Comparison of ENCODE assay signal across 17 cellular contexts in the genomic region with DNA sequence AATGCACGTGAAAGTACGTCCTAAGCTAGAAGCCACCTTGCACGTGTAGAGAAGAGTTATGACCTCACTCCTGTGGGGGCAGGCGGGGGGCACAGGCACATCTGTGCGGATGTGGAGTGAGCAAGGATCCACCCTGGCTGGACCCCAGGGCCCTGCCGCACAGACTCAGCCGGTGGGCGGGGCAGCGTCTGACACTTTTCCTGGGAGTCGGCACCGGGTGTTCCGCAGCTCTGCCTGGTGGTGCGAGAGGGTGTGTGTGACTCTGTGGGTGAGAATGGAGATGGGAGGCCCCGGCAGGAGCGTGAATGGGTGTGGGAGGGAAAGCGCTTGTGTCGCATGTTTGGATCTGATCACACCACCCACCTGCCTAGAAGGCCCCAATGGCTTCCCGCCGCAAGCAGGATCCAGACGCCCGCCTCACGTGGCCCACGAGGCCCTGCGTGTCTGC. TPM values are rescaled to one million over a fixed set of nuclear protein-coding genes. Genes with fewer than 3 reads are reported as not detected.
DNase-seq lines count a peak whose midpoint lies in the region; ATAC-seq and TF ChIP-seq lines count a peak whose summit lies in the region.
"Had no signal": no experiment of that assay in that cellular context is flagged by ENCODE, and none has a peak within 500 bp of the region (broad histone marks: within the 10 kb centered on the region; RNA-seq: fewer than 3 reads in every experiment).

No MANE protein-coding gene starts in this region.

- CTCF ChIA-PET in CD4-positive, alpha-beta memory T cell (lab: Charles Lee; ENCODE audit: partially characterized antibody), result no interaction called here

- no peaks in the 10 kb centered on the region for H3K9me3 ChIP-seq in esophagus squamous epithelium
- no peaks in the 10 kb centered on the region for H3K9me3 ChIP-seq in parathyroid adenoma (ENCODE audit: control insufficient read depth, low read length)
- H3K9me3 ChIP-seq in T-helper 17 cell (ENCODE audit: control insufficient read depth, low read length, poor library complexity, severe bottlenecking), result no peaks in the 10 kb centered on the region
- no peaks in the 10 kb centered on the region for H3K9me3 ChIP-seq in CD4-positive, alpha-beta memory T cell (ENCODE audit: control insufficient read depth in 1 of 2, low read length in 2 of 2)
- H3K9me3 ChIP-seq: sigmoid colon had no signal

- H3K79me2 ChIP-seq in parathyroid adenoma, result no peaks in the 10 kb centered on the region

- no peak for TF ChIP-seq CTCF in C4-2B (conservative IDR thresholded peaks at IDR 0.05)
- TF ChIP-seq CTCF in esophagus squamous epithelium (IDR thresholded peaks at IDR 0.05), result peak in 1 of 6 experiments; percentile 9
- no peak for TF ChIP-seq CTCF in parathyroid adenoma (IDR thresholded peaks at IDR 0.05)

- WGBS in esophagus squamous epithelium, 2 donors, result 37 to 41% methylated on average over 9 to 23 of the region's 24 CpGs

- no peak overlapping the region for H3K4me2 ChIP-seq in parathyroid adenoma (ENCODE audit: low read length)

- no peak overlapping the region for H3K27ac Mint-ChIP-seq in T-helper 17 cell
- H3K27ac Mint-ChIP-seq in CD4-positive, alpha-beta memory T cell, result no peak overlapping the region
- H3K27ac Mint-ChIP-seq: naive thymus-derived CD4-positive, alpha-beta T cell; stimulated activated effector memory CD8-positive, alpha-beta T cell treated with anti-CD3 and anti-CD28 coated beads, Interleukin-12 subunit alpha, Interleukin-12 subunit beta, amount 100 ng/mL, for 72 hours had no signal

- DNase-seq in esophagus squamous epithelium (lab: John Stamatoyannopoulos, UW), result no peak
- DNase-seq in T-helper 17 cell, result no peak
- no peak for DNase-seq in NCI-H128 (lab: John Stamatoyannopoulos, UW; ENCODE audit: unreplicated experiment)
- no peak for DNase-seq in CD4-positive, alpha-beta memory T cell
- DNase-seq: activated gamma-delta T cell treated with Interleukin-2 at 50 U/mL for 16 hours; effector memory CD4-positive, alpha-beta T cell; naive thymus-derived CD4-positive, alpha-beta T cell; NCI-H1436 treated with DMSO at 0.1 percent for 48 hours; NCI-H446 treated with DMSO at 0.1 percent for 48 hours; sigmoid colon had no signal

- no peak overlapping the region for H3K4me3 Mint-ChIP-seq in T-helper 17 cell
- H3K4me3 Mint-ChIP-seq in CD4-positive, alpha-beta memory T cell, result no peak overlapping the region
- H3K4me3 Mint-ChIP-seq: naive thymus-derived CD4-positive, alpha-beta T cell; stimulated activated effector memory CD8-positive, alpha-beta T cell treated with anti-CD3 and anti-CD28 coated beads, Interleukin-12 subunit alpha, Interleukin-12 subunit beta, amount 100 ng/mL, for 72 hours had no signal

- peak overlapping the region; percentile 62 for H3K27ac ChIP-seq in C4-2B
- H3K27ac ChIP-seq in esophagus squamous epithelium, result peak overlapping the region; percentile 64 to 81 (median 79)
- H3K27ac ChIP-seq in parathyroid adenoma, result peak overlapping the region; percentile 98
- no peak overlapping the region for H3K27ac ChIP-seq in CD4-positive, alpha-beta memory T cell (ENCODE audit: low read depth, low read length)
- H3K27ac ChIP-seq: HL-60, sigmoid colon had no signal

- peaks cover 0 to 57% (median 0%) of the 10 kb centered on the region in 4 donors for H3K27me3 ChIP-seq in esophagus squamous epithelium
- no peaks in the 10 kb centered on the region for H3K27me3 ChIP-seq in parathyroid adenoma (ENCODE audit: control insufficient read depth, insufficient read depth, low read length)
- no peaks in the 10 kb centered on the region for H3K27me3 ChIP-seq in CD4-positive, alpha-beta memory T cell (ENCODE audit: insufficient read depth, low read length)

- no peak for TF ChIP-seq POLR2A in esophagus squamous epithelium (IDR thresholded peaks at IDR 0.05)

- H3K4me3 ChIP-seq in esophagus squamous epithelium (no peak overlapping the region), parathyroid adenoma (ENCODE audit: low read depth, low read length) (no peak overlapping the region)
- no peak overlapping the region for H3K4me3 ChIP-seq in CD4-positive, alpha-beta memory T cell (ENCODE audit: low read length in 2 of 2)
- H3K4me3 ChIP-seq: sigmoid colon had no signal

- no peaks in the 10 kb centered on the region for H3K36me3 Mint-ChIP-seq in T-helper 17 cell (ENCODE audit: low read depth)
- no peaks in the 10 kb centered on the region for H3K36me3 Mint-ChIP-seq in CD4-positive, alpha-beta memory T cell
- H3K36me3 Mint-ChIP-seq: naive thymus-derived CD4-positive, alpha-beta T cell had no signal

- TF ChIP-seq RAD21 in Ishikawa (IDR thresholded peaks at IDR 0.05; ENCODE audit: low read depth), result no peak

- intact Hi-C loops in esophagus squamous epithelium (cut with DNase I), result no loop called here
- intact Hi-C loops in CD4-positive, alpha-beta memory T cell (cut with micrococcal nuclease), result no loop called here

- H2AFZ ChIP-seq in parathyroid adenoma, result peak overlapping the region; percentile 11

- H3K4me1 Mint-ChIP-seq in T-helper 17 cell, result peaks cover 2% of the 10 kb centered on the region
- no peaks in the 10 kb centered on the region for H3K4me1 Mint-ChIP-seq in CD4-positive, alpha-beta memory T cell
- H3K4me1 Mint-ChIP-seq: stimulated activated effector memory CD8-positive, alpha-beta T cell treated with anti-CD3 and anti-CD28 coated beads, Interleukin-12 subunit alpha, Interleukin-12 subunit beta, amount 100 ng/mL, for 72 hours had no signal

- POLR2A ChIA-PET in CD4-positive, alpha-beta memory T cell (lab: Charles Lee; ENCODE audit: partially characterized antibody), result no interaction called here

- H3K27me3 Mint-ChIP-seq in T-helper 17 cell, result peaks cover 59% of the 10 kb centered on the region
- peaks cover 4 to 12% of the 10 kb centered on the region in 2 donors for H3K27me3 Mint-ChIP-seq in CD4-positive, alpha-beta memory T cell

- H3K4me1 ChIP-seq in esophagus squamous epithelium (peaks cover 12 to 24% (median 13%) of the 10 kb centered on the region in 3 donors), parathyroid adenoma (peaks cover 53% of the 10 kb centered on the region)
- no peaks in the 10 kb centered on the region for H3K4me1 ChIP-seq in CD4-positive, alpha-beta memory T cell (ENCODE audit: insufficient read depth, low read length)
- H3K4me1 ChIP-seq: sigmoid colon had no signal

- ATAC-seq in HG02885 (IDR thresholded peaks at IDR 0.05; ENCODE audit: poor library complexity, unreplicated experiment), result no peak
- no peak for ATAC-seq in T-helper 17 cell

- H3K36me3 ChIP-seq in esophagus squamous epithelium (no peaks in the 10 kb centered on the region), parathyroid adenoma (ENCODE audit: control insufficient read depth, insufficient read depth, low read length) (no peaks in the 10 kb centered on the region)
- H3K36me3 ChIP-seq in CD4-positive, alpha-beta memory T cell (ENCODE audit: insufficient read depth, low read length), result no peaks in the 10 kb centered on the region
- H3K36me3 ChIP-seq: sigmoid colon had no signal

- peaks cover 0 to 1% (median 0%) of the 10 kb centered on the region in 8 donors for H3K9me3 Mint-ChIP-seq in CD4-positive, alpha-beta memory T cell
- H3K9me3 Mint-ChIP-seq: stimulated activated effector memory CD8-positive, alpha-beta T cell treated with anti-CD3 and anti-CD28 coated beads, Interleukin-12 subunit alpha, Interleukin-12 subunit beta, amount 100 ng/mL, for 72 hours had no signal

- peak; percentile 43; the same call in 1 of the 2 replicates for TF ChIP-seq EP300 in Ishikawa (IDR thresholded peaks at IDR 0.05; ENCODE audit: borderline replicate concordance)

- H3K9ac ChIP-seq in parathyroid adenoma, result no peak overlapping the region

TF ChIP-seq in Ishikawa, 13 proteins besides CTCF, POLR2A, EP300 and RAD21:
- TF ChIP-seq FOXM1 (IDR thresholded peaks at IDR 0.05; ENCODE audit: borderline replicate concordance, low read depth), result no peak
- TF ChIP-seq, protein P1, sequence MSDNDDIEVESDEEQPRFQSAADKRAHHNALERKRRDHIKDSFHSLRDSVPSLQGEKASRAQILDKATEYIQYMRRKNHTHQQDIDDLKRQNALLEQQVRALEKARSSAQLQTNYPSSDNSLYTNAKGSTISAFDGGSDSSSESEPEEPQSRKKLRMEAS (IDR thresholded peaks at IDR 0.05), result peak; percentile 60
- TF ChIP-seq TCF12 (IDR thresholded peaks at IDR 0.05; ENCODE audit: low read depth), result peak; percentile 28; the same call in 1 of the 2 replicates

RNA-seq across cellular contexts. Expression of gene RAP1GAP, which starts 29.5 kb away (rescaled TPM):
- total RNA-seq in esophagus squamous epithelium (1 to 10 TPM; 1.9 to 6.8 (median 5.0) TPM), T-helper 17 cell (under 1 TPM; 0.07 to 0.42 TPM)
- under 1 TPM; 0.23 to 0.72 TPM for total RNA-seq in CD4-positive, alpha-beta memory T cell
- polyA plus RNA-seq in CD4-positive, alpha-beta memory T cell, result not detected
- total RNA-seq: OCI-LY7 had no signal
- polyA plus RNA-seq: naive thymus-derived CD4-positive, alpha-beta T cell had no signal
